8 cellular contexts compared by ENCODE assay signal in the genomic region with DNA sequence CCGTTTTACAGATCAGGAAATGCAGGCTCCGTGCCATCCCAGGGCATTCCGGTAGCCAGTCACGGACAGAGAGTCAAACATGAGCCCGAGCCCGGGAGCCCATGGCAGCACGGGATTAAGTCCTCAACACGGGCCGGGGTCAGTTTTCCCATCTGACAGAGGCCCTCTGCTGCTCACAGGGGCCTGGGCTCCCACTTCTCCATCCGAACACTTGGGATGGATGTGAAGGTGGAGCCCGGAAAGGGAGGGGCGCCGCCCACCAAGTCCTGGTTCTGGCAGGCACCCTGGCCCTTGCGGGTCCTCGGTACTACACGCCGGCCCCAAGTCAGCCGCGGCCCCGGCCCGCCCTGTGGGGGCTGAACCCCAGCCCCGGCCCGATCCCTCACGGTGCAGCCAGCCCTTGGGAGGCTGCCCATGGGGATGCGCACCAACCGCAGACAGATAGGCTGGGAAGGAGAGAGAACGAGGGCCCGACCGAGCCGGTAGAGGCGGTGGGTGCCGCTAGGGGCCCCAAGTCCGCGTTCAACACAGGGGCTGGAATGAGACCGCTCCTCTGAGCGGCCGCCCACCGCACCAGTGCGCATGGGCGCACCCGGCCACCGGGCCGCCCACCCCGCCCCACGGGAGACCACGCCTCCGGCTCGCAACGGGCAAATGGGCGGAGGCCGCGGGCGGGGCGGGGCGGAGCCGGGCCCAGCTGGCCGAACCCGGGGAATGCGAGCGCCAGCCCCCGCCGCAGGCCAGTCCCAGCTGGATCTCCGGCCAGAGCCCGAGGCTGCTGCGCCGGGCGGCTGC. TPM values are rescaled to one million over a fixed set of nuclear protein-coding genes. Genes with fewer than 3 reads are reported as not detected.
DNase-seq lines count a peak whose midpoint lies in the region; ATAC-seq and TF ChIP-seq lines count a peak whose summit lies in the region.

A gene (plus strand): TSS at position 743 of the 795 bp plus-strand sequence. CDS start 17,916 bp downstream, outside the sequence.

- H3K27me3 ChIP-seq in brain microvascular endothelial cell (replicated peaks) (no peaks in the 10 kb centered on the region), skeletal muscle satellite cell (ENCODE audit: control insufficient read depth, insufficient read depth, low read length) (no peaks in the 10 kb centered on the region)

- peak; percentile 61 for TF ChIP-seq CTCF in brain microvascular endothelial cell (IDR thresholded peaks at IDR 0.05; ENCODE audit: low read depth, low read length, missing control alignments)

- H3K4me2 ChIP-seq in skeletal muscle satellite cell (ENCODE audit: low read length): peak within 1 kb of the TSS; percentile 95

- DNase-seq in SIG-M5 treated with dmso at 0.1 percent for 504 hours (lab: John Stamatoyannopoulos, UW; ENCODE audit: unreplicated experiment) (peak; percentile 63), SIG-M5 (lab: John Stamatoyannopoulos, UW) (no peak), NCI-H2081 treated with DMSO at 0.1 percent for 48 hours (lab: John Stamatoyannopoulos, UW) (peak; percentile 26), UCSD-AML1 (lab: John Stamatoyannopoulos, UW; ENCODE audit: unreplicated experiment) (peak; percentile 91), brain microvascular endothelial cell (peak; percentile 89)

- H3K9me3 ChIP-seq in iPS-18c (ENCODE audit: control insufficient read depth, insufficient read depth, low read length): no peaks in the 10 kb centered on the region
- H3K9me3 ChIP-seq in skeletal muscle satellite cell (replicated peaks; ENCODE audit: low read length): no peaks in the 10 kb centered on the region

- H3K4me3 ChIP-seq in brain microvascular endothelial cell (ENCODE audit: low read depth, low read length) (peak within 1 kb of the TSS; percentile 67), iPS-18c (ENCODE audit: insufficient read depth, low read depth, low read length) (peak within 1 kb of the TSS; percentile 73), skeletal muscle satellite cell (ENCODE audit: low read length) (peak within 1 kb of the TSS; percentile 76)

- H3K9ac ChIP-seq in skeletal muscle satellite cell (ENCODE audit: low read depth, low read length): peak within 1 kb of the TSS; percentile 90

- ATAC-seq in HG02973 (IDR thresholded peaks at IDR 0.05; ENCODE audit: unreplicated experiment): peak; percentile 85

- in situ Hi-C loops in brain microvascular endothelial cell (cut with HindIII; ENCODE audit: low pct_ligation_motif_present, low sequenced_read_pairs): no loop called here

- peak within 1 kb of the TSS; percentile 50 for H3K27ac ChIP-seq in brain microvascular endothelial cell

- H3K36me3 ChIP-seq in brain microvascular endothelial cell (replicated peaks) (no peaks in the 10 kb centered on the region), skeletal muscle satellite cell (ENCODE audit: insufficient read depth, low read length) (no peaks in the 10 kb centered on the region)

- peaks cover 47% of the 10 kb centered on the region for H3K4me1 ChIP-seq in skeletal muscle satellite cell (ENCODE audit: control insufficient read depth, insufficient read depth, low read length)

RNA-seq across cellular contexts. Expression of the gene that starts here (rescaled TPM):
- total RNA-seq in skeletal muscle satellite cell (2012; rRNA removed): 21.2 and 21.5 TPM in 2 replicates
